ENCODE assay signal across 8 cellular contexts in genomic region chr1:174799136-174799479, GRCh38.
DNase-seq lines count a peak whose midpoint lies in the region; ATAC-seq, FAIRE-seq and TF ChIP-seq lines count a peak whose summit lies in the region.

No MANE protein-coding gene starts in this region.

- H3K27me3 Mint-ChIP-seq in activated T-cell treated with anti-CD3 and anti-CD28 coated beads, Interleukin-2, amount 50 U/mL, for 4 hours (ENCODE audit: low read depth): no peaks in the 10 kb centered on the region

- no peak for FAIRE-seq in small intestine (lab: Jason Lieb, UNC)

- H3K27me3 ChIP-seq in MG63 (no peaks in the 10 kb centered on the region), fibroblast of lung (ENCODE audit: control insufficient read depth, insufficient read depth, low read length) (no peaks in the 10 kb centered on the region), small intestine (ENCODE audit: control insufficient read depth in 2 of 2, insufficient read depth in 2 of 2, low read length in 2 of 2) (no peaks in the 10 kb centered on the region)

- H3K9me3 ChIP-seq in MG63 (no peaks in the 10 kb centered on the region), fibroblast of lung (ENCODE audit: control insufficient read depth, insufficient read depth, low read depth, low read length) (no peaks in the 10 kb centered on the region), small intestine (ENCODE audit: control insufficient read depth, low read depth) (no peaks in the 10 kb centered on the region)

- H3K4me3 ChIP-seq in MG63: peak overlapping the region; percentile 61
- peak overlapping the region; percentile 35 to 84 (median 68) for H3K4me3 ChIP-seq in fibroblast of lung (replicated peaks in 1 of 4; ENCODE audit: control extremely low read depth in 1 of 4, insufficient read depth in 1 of 4, low read depth in 3 of 4, low read length in 4 of 4)
- no peak overlapping the region for H3K4me3 ChIP-seq in small intestine (ENCODE audit: low read depth in 1 of 2, low read length in 2 of 2)

- no peaks in the 10 kb centered on the region for H3K79me2 ChIP-seq in fibroblast of lung (ENCODE audit: control insufficient read depth, insufficient read depth, low read length)

- no peak overlapping the region for H3K9ac ChIP-seq in fibroblast of lung (ENCODE audit: insufficient read depth, low read length)

- H3K4me3 Mint-ChIP-seq in activated T-cell treated with anti-CD3 and anti-CD28 coated beads, Interleukin-2, amount 50 U/mL, for 4 hours: no peak overlapping the region

- H2AFZ ChIP-seq in fibroblast of lung (ENCODE audit: low read length): peak overlapping the region; percentile 96

- H3K4me1 ChIP-seq in fibroblast of lung (ENCODE audit: control insufficient read depth, extremely low read depth, insufficient read depth, low read length): no peaks in the 10 kb centered on the region
- no peaks in the 10 kb centered on the region for H3K4me1 ChIP-seq in small intestine (ENCODE audit: control insufficient read depth in 2 of 2, insufficient read depth in 1 of 2, low read depth in 1 of 2, low read length in 1 of 2)

- no peaks in the 10 kb centered on the region for H3K36me3 ChIP-seq in MG63
- H3K36me3 ChIP-seq in fibroblast of lung (ENCODE audit: control insufficient read depth, insufficient read depth, low read length): no peaks in the 10 kb centered on the region
- no peaks in the 10 kb centered on the region for H3K36me3 ChIP-seq in small intestine (ENCODE audit: control insufficient read depth in 2 of 2, insufficient read depth in 2 of 2, low read length in 2 of 2)

- 24 to 38% (median 37%) methylated on average over 3 of the region's 3 CpGs for WGBS in small intestine, 3 donors

- ATAC-seq in GM18511 (IDR thresholded peaks at IDR 0.05; ENCODE audit: unreplicated experiment): peak; percentile 13
- ATAC-seq in activated T-cell treated with anti-CD3 and anti-CD28 coated beads, Interleukin-2, amount 50 U/mL, for 4 hours: no peak
- no peak for ATAC-seq in GM21423 (IDR thresholded peaks at IDR 0.05; ENCODE audit: unreplicated experiment)
- no peak for ATAC-seq in GM18873 (IDR thresholded peaks at IDR 0.05; ENCODE audit: low FRiP score, unreplicated experiment)

- no peaks in the 10 kb centered on the region for H4K20me1 ChIP-seq in fibroblast of lung (ENCODE audit: control insufficient read depth, extremely low read depth, insufficient read depth, low read length)

- no peak for DNase-seq in MG63
- DNase-seq in fibroblast of lung (ENCODE audit: low read depth in 2 of 2): no peak
- no peak for DNase-seq in small intestine
- DNase-seq in superior temporal gyrus (ENCODE audit: extremely low spot score): no peak
- no peak for DNase-seq in activated T-cell treated with anti-CD3 and anti-CD28 coated beads, Interleukin-2, amount 50 U/mL, for 4 hours

- peak overlapping the region; percentile 91 for H3K4me2 ChIP-seq in fibroblast of lung (ENCODE audit: extremely low read depth, insufficient read depth, low read length)

- peak overlapping the region; percentile 35 for H3K27ac ChIP-seq in fibroblast of lung (ENCODE audit: insufficient read depth, low read length)
- H3K27ac ChIP-seq in small intestine (ENCODE audit: low read depth in 1 of 2, low read length in 1 of 2): peak overlapping the region; percentile 27 to 74

- H3K36me3 Mint-ChIP-seq in activated T-cell treated with anti-CD3 and anti-CD28 coated beads, Interleukin-2, amount 50 U/mL, for 4 hours (ENCODE audit: insufficient read depth): no peaks in the 10 kb centered on the region

- TF ChIP-seq CTCF in fibroblast of lung (conservative IDR thresholded peaks at IDR 0.05 in 1 of 2, IDR thresholded peaks at IDR 0.05 in 1 of 2; ENCODE audit: low read depth in 1 of 2, low read length in 2 of 2): no peak

- H3K9me3 Mint-ChIP-seq in activated T-cell treated with anti-CD3 and anti-CD28 coated beads, Interleukin-2, amount 50 U/mL, for 4 hours: no peaks in the 10 kb centered on the region

- H3K4me1 Mint-ChIP-seq in activated T-cell treated with anti-CD3 and anti-CD28 coated beads, Interleukin-2, amount 50 U/mL, for 4 hours (ENCODE audit: low read depth): peaks cover 8% of the 10 kb centered on the region

Comparison
In these comparisons a context has a peak if more than half of its experiments do, and no peak if none do; other contexts are left out.
1. H3K4me3 ChIP-seq: peak in MG63 (single experiment) and fibroblast of lung (4 of 4); none in small intestine (0 of 2).